Comparison of ENCODE assay signal across 1 cellular context in genomic region chr1:146036241-146036989, GRCh38.
TF ChIP-seq lines count a peak whose summit lies in the region.

No MANE protein-coding gene starts in this region.

TF ChIP-seq in IMR-90, 13 proteins besides CTCF, POLR2A, EP300 and RAD21 (continued from another document):
- no peak for TF ChIP-seq USF2 (IDR thresholded peaks at IDR 0.05; ENCODE audit: low read depth, low read length)
